ENCODE assay signal across 8 cellular contexts in the genomic region with DNA sequence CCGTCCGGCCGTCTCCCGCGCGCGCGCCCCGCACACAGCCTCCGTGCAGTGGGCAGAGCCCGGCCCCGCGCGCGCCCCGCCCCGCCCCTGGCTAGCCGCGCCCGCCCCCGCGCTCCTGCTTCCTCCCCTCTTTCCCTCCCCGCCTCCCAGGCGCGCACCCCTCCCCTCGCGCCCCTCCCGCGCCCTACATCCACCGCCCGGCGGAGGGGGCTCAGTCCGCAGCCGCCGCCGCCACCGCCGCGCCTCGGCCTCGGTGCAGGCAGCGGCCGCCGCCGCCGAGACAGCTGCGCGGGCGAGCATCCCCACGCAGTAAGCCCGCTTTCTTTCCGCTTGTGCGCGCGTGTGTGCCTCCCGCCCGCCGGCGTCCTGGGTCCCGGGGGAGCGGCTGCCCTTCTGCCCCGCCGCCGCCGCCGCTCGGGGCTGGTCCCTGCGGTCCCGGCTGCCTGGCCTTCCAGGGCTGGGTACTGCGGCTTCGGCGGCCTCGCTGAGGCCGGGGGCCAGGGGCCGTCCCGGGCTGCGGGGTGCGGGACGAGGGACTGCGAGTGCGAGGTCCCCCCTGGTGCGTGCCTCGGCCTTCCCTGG. TPM values are rescaled to one million over a fixed set of nuclear protein-coding genes. Genes with fewer than 3 reads are reported as not detected.
DNase-seq lines count a peak whose midpoint lies in the region; ATAC-seq and TF ChIP-seq lines count a peak whose summit lies in the region.

Gene FHL1 (plus strand): TSS at position 214 of the 582 bp plus-strand sequence.

- ATAC-seq in HG02610 (IDR thresholded peaks at IDR 0.05; ENCODE audit: unreplicated experiment) (no peak), GM21515 (IDR thresholded peaks at IDR 0.05; ENCODE audit: unreplicated experiment) (no peak)

- H3K9me3 ChIP-seq in mesodermal cell (ENCODE audit: control insufficient read depth, low read length): no peaks in the 10 kb centered on the region

- DNase-seq in GM12864 (ENCODE audit: low read depth) (no peak), NCI-H1105 treated with DMSO at 0.1 percent for 48 hours (lab: John Stamatoyannopoulos, UW) (peak; percentile 16)
- DNase-seq in stimulated activated CD8-positive, alpha-beta memory T cell treated with anti-CD3 and anti-CD28 coated beads, Interleukin-7, amount 100 ng/mL, for 4 hours (ENCODE audit: low read depth in 2 of 2): peak; percentile 12 to 50

- no CpG with 5 or more reads among the region's 83 CpGs for WGBS in mesodermal cell (ENCODE audit: insufficient coverage in 2 of 2), 2 experiments

- CTCF ChIA-PET in activated CD8-positive, alpha-beta memory T cell treated with anti-CD3 and anti-CD28 coated beads for 36 hours (lab: Charles Lee): no interaction called here

- POLR2A ChIA-PET in activated CD8-positive, alpha-beta memory T cell treated with anti-CD3 and anti-CD28 coated beads for 36 hours (lab: Charles Lee): no interaction called here

- H3K27ac ChIP-seq in mesodermal cell (ENCODE audit: low read depth, low read length, severe bottlenecking): no peak within 1 kb of the TSS

- no peaks in the 10 kb centered on the region for H3K4me1 ChIP-seq in mesodermal cell (ENCODE audit: control insufficient read depth, insufficient read depth, low read length, poor library complexity, severe bottlenecking)

- TF ChIP-seq CTCF in GM12864 (IDR thresholded peaks at IDR 0.05; ENCODE audit: low read depth, low read length, missing control alignments): no peak

- H3K36me3 ChIP-seq in mesodermal cell (ENCODE audit: control insufficient read depth, insufficient read depth, low read length): no peaks in the 10 kb centered on the region

- in situ Hi-C loops in endometrial microvascular endothelial cells (cut with HindIII; ENCODE audit: inconsistent ontology term, low pct_unique_long_range_greater_than_20kb, low sequenced_read_pairs): no loop called here

- H3K4me3 ChIP-seq in GM12864 (ENCODE audit: low read depth, low read length) (peak within 1 kb of the TSS; percentile 36), mesodermal cell (ENCODE audit: extremely low read depth, insufficient read depth, low read length, poor library complexity, severe bottlenecking) (peak within 1 kb of the TSS; percentile 49)

RNA-seq across cellular contexts. Expression of gene FHL1, which starts in this region (rescaled TPM):
- total RNA-seq in activated CD8-positive, alpha-beta memory T cell treated with anti-CD3 and anti-CD28 coated beads for 36 hours: 10 to 100 TPM; 17.8 to 18.2 TPM
- total RNA-seq in endometrial microvascular endothelial cells (ENCODE audit: inconsistent ontology term): 66.1 TPM
- 52.1 TPM for polyA plus RNA-seq in mesodermal cell (2013, experiment 1 of 2)
- 45.5 TPM for polyA plus RNA-seq in mesodermal cell (2013, experiment 2 of 2)
